ENCODE assay signal across 10 cellular contexts in the genomic region with DNA sequence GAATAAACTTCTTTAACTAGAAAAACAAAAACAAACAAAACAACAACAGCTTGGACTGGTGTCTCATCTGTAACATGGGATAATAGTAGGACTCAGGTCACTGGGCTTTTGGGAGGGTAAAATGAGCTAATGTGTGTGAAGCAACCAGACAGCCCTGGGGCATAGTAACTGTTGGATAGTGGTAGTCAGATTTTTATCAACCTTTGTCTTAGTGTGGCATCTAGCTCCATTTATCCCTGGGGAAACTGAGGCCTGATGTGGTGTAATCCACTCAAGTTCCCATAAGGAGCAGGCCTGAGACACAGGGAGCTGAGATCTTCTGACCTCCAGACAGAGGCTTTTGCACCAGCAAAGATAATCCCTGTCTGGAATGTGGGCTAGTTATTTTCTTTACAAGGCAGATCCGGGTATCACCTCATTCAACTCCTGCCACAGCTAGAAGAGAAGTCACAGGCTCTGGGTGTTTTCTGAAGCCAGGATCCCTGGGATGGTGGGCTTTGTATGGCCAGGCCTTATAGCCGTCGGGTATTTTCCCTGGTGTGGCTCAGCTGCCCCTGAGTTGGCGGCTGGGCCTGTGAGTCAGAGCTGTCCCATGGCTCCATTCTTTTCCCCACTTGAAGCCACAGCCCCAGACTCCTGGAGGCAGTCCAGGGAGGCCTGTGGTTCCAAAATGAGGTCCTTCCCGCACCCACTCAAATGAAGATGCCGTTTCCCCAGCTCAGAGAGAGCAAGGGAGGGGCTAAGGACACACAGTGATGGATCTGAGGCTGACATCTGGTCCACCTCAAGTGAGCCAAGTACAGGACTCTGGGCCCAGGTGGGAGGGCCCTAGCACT. TPM values are rescaled to one million over a fixed set of nuclear protein-coding genes. Genes with fewer than 3 reads are reported as not detected.
DNase-seq lines count a peak whose midpoint lies in the region; ATAC-seq and TF ChIP-seq lines count a peak whose summit lies in the region.
"Had no signal": no experiment of that assay in that cellular context is flagged by ENCODE, and none has a peak within 500 bp of the region (broad histone marks: within the 10 kb centered on the region; RNA-seq: fewer than 3 reads in every experiment).

No MANE protein-coding gene starts in this region.

- no peaks in the 10 kb centered on the region for H3K27me3 ChIP-seq in MG63
- H3K27me3 ChIP-seq in neural progenitor cell: no peaks in the 10 kb centered on the region

- peaks cover 3% of the 10 kb centered on the region for H3K27me3 Mint-ChIP-seq in neural progenitor cell (ENCODE audit: insufficient read depth, low read depth)

- H3K4me3 Mint-ChIP-seq in neural progenitor cell: peak overlapping the region; percentile 31

- no peaks in the 10 kb centered on the region for H4K20me1 ChIP-seq in neural progenitor cell (ENCODE audit: low read depth)

- peaks cover 8% of the 10 kb centered on the region for H3F3A ChIP-seq in neural progenitor cell (ENCODE audit: low read depth)

- H3K4me3 ChIP-seq in AG09309 (ENCODE audit: control insufficient read depth, low read depth, low read length): no peak overlapping the region
- no peak overlapping the region for H3K4me3 ChIP-seq in MG63
- H3K4me3 ChIP-seq in epithelial cell of esophagus (ENCODE audit: low read length): no peak overlapping the region
- H3K4me3 ChIP-seq in neural progenitor cell: no peak overlapping the region

- no peaks in the 10 kb centered on the region for H3K9me3 Mint-ChIP-seq in neural progenitor cell

- no peak overlapping the region for H3K9ac ChIP-seq in neural progenitor cell

- DNase-seq in AG09309 (ENCODE audit: low read depth): peak; percentile 76
- peak; percentile 92 for DNase-seq in MG63
- DNase-seq in epithelial cell of esophagus (ENCODE audit: low read depth): peak; percentile 77
- DNase-seq in neural progenitor cell (ENCODE audit: low spot score): peak; percentile 73
- DNase-seq in NCI-H2081 treated with DMSO at 0.1 percent for 48 hours (lab: John Stamatoyannopoulos, UW): no peak
- DNase-seq: DND-41, NCI-H526 had no signal

- H3K4me1 ChIP-seq in neural progenitor cell: peaks cover 17% of the 10 kb centered on the region

- no peaks in the 10 kb centered on the region for H3K36me3 Mint-ChIP-seq in neural progenitor cell

- ATAC-seq in GM18870 (IDR thresholded peaks at IDR 0.05; ENCODE audit: unreplicated experiment): no peak
- no peak for ATAC-seq in HG03280 (IDR thresholded peaks at IDR 0.05; ENCODE audit: unreplicated experiment)
- ATAC-seq in GM19351 (IDR thresholded peaks at IDR 0.05; ENCODE audit: unreplicated experiment): no peak

- no peak overlapping the region for H2AFZ ChIP-seq in neural progenitor cell (replicated peaks)

- H3K4me2 ChIP-seq in neural progenitor cell: no peak overlapping the region

- no peaks in the 10 kb centered on the region for H3K79me2 ChIP-seq in neural progenitor cell (ENCODE audit: low read depth)

- peak overlapping the region; percentile 59 for H3K27ac Mint-ChIP-seq in neural progenitor cell

- TF ChIP-seq CTCF in AG09309 (IDR thresholded peaks at IDR 0.05; ENCODE audit: control insufficient read depth, insufficient read depth, low read depth, low read length, missing control alignments) (no peak), epithelial cell of esophagus (IDR thresholded peaks at IDR 0.05; ENCODE audit: insufficient read depth, low read depth, low read length, missing control alignments) (no peak), neural progenitor cell (IDR thresholded peaks at IDR 0.05) (no peak)

- H3K36me3 ChIP-seq in MG63 (no peaks in the 10 kb centered on the region; the same call in 1 of the 2 replicates), neural progenitor cell (no peaks in the 10 kb centered on the region)

- H3K9me3 ChIP-seq in MG63 (no peaks in the 10 kb centered on the region), neural progenitor cell (ENCODE audit: low read depth) (no peaks in the 10 kb centered on the region)

- peaks cover 37% of the 10 kb centered on the region for H3K4me1 Mint-ChIP-seq in neural progenitor cell

- no peak overlapping the region for H3K27ac ChIP-seq in neural progenitor cell

RNA-seq across cellular contexts. Expression of gene CSF1R, which starts 26.1 kb away (rescaled TPM):
- total RNA-seq in MG63 (2014; rRNA removed; shearing (Covaris generic); ENCODE audit: low replicate concordance): 0.26 TPM in 1 of 2 replicates, not detected in the other
- not detected in 2 replicates for total RNA-seq in neural progenitor cell (ENCODE audit: low replicate concordance)

RNA-seq across cellular contexts. Expression of gene PDGFRB, which starts 43.2 kb away (rescaled TPM):
- total RNA-seq in MG63 (2014; rRNA removed; shearing (Covaris generic); ENCODE audit: low replicate concordance): 6.1 and 10.4 TPM in 2 replicates
- total RNA-seq in neural progenitor cell (ENCODE audit: low replicate concordance): 8.9 and 16.6 TPM in 2 replicates

RNA-seq across cellular contexts. Expression of gene CDX1, which starts 54.1 kb away (rescaled TPM):
- 0.07 TPM in 1 of 2 replicates, not detected in the other for total RNA-seq in MG63 (2014; rRNA removed; shearing (Covaris generic); ENCODE audit: low replicate concordance)
- not detected in 2 replicates for total RNA-seq in neural progenitor cell (ENCODE audit: low replicate concordance)
